In the genomic region with DNA sequence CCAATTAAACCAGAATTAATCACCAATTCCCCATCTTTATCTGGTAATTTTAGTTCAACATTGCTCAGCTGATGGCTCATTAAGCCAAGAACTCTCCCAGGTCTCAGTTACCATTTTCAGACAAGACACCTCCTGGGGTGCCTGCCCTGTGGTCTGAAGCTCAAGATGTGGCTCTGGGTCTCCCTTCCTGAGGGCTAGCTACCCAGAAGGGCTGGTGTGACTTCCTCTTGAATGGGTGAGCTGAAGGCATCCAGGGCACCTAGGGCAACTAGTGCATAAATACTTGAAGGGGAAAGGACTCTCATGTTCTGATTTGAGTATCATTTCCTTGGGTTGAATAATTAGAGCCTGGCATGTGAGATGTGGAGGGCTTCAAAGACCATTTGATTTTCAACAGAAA, we compare ENCODE assay signal across 26 cellular contexts. TPM values are rescaled to one million over a fixed set of nuclear protein-coding genes. Genes with fewer than 3 reads are reported as not detected.
DNase-seq lines count a peak whose midpoint lies in the region; ATAC-seq, FAIRE-seq and TF ChIP-seq lines count a peak whose summit lies in the region.
"Had no signal": no experiment of that assay in that cellular context is flagged by ENCODE, and none has a peak within 500 bp of the region (broad histone marks: within the 10 kb centered on the region; RNA-seq: fewer than 3 reads in every experiment).

No MANE protein-coding gene starts in this region.

- BruUV-seq in Calu3 (replicated peaks; lab: Mats Ljungman, UMichigan): no TSS peak

- no peak for TF ChIP-seq POLR2A in suprapubic skin (IDR thresholded peaks at IDR 0.05)

- H4K20me1 ChIP-seq in astrocyte (ENCODE audit: insufficient read depth, low read length): no peaks in the 10 kb centered on the region
- H4K20me1 ChIP-seq: BLaER1 had no signal

- H3K4me3 ChIP-seq in astrocyte (ENCODE audit: insufficient read depth, low read depth, low read length): no peak overlapping the region
- no peak overlapping the region for H3K4me3 ChIP-seq in suprapubic skin
- H3K4me3 ChIP-seq: BLaER1, neural progenitor cell, upper lobe of right lung had no signal

- intact Hi-C loops in Calu3 (cut with micrococcal nuclease; ENCODE audit: unreplicated experiment) (loop anchor here (10.0 kb wide), 1 partner anchor 271 kb away; the partner anchor contains the start of gene WWTR1), natural killer cell (cut with micrococcal nuclease) (no loop called here)

- H3K9me3 ChIP-seq in astrocyte (ENCODE audit: insufficient read depth, low read depth, low read length): no peaks in the 10 kb centered on the region
- no peaks in the 10 kb centered on the region for H3K9me3 ChIP-seq in suprapubic skin
- H3K9me3 ChIP-seq: upper lobe of right lung had no signal

- TF ChIP-seq CTCF in Calu3 (IDR thresholded peaks at IDR 0.05; ENCODE audit: unreplicated experiment) (no peak), astrocyte (IDR thresholded peaks at IDR 0.05; ENCODE audit: insufficient read depth, low read depth, low read length) (no peak), natural killer cell (IDR thresholded peaks at IDR 0.05) (no peak), suprapubic skin (IDR thresholded peaks at IDR 0.05) (no peak)

- H3K27me3 Mint-ChIP-seq in Calu3 (ENCODE audit: unreplicated experiment) (no peaks in the 10 kb centered on the region), astrocyte (ENCODE audit: low read depth, unreplicated experiment) (no peaks in the 10 kb centered on the region), natural killer cell (ENCODE audit: low read depth in 2 of 2) (no peaks in the 10 kb centered on the region)

- H3K27me3 ChIP-seq in astrocyte (ENCODE audit: insufficient read depth, low read length): no peaks in the 10 kb centered on the region
- H3K27me3 ChIP-seq in suprapubic skin: no peaks in the 10 kb centered on the region
- H3K27me3 ChIP-seq: BLaER1, neural progenitor cell, upper lobe of right lung had no signal

- no peaks in the 10 kb centered on the region for H3K79me2 ChIP-seq in astrocyte (ENCODE audit: insufficient read depth, low read length)

- no peak for FAIRE-seq in astrocyte (lab: Jason Lieb, UNC)
- FAIRE-seq: endometrium, RCC 7860 had no signal

- H3K27ac Mint-ChIP-seq in Calu3 (ENCODE audit: unreplicated experiment) (peak overlapping the region; percentile 97), astrocyte (ENCODE audit: unreplicated experiment) (peak overlapping the region; percentile 60), natural killer cell (peak overlapping the region; percentile 12 to 20)
- H3K27ac Mint-ChIP-seq: activated CD8-positive, alpha-beta T cell treated with anti-CD3 and anti-CD28 coated beads for 36 hours; activated naive CD4-positive, alpha-beta T cell treated with anti-CD3 and anti-CD28 coated beads, Interleukin-2, amount 10 ng/mL, durations not matched to agents 7 days and 5 days; activated T-helper 1 cell treated with anti-CD3 and anti-CD28 coated beads, Interleukin-12 subunit alpha, Interleukin-12 subunit beta, Interleukin-2, Interleukin-4 antibody, amounts not matched to agents 30 ng/mL and 10 ng/mL and 1 ng/mL, durations not matched to agents 14 hours and 24 hours and 36 hours; neural progenitor cell; stimulated activated effector memory CD8-positive, alpha-beta T cell treated with anti-CD3 and anti-CD28 coated beads, Interleukin-12 subunit alpha, Interleukin-12 subunit beta, amount 100 ng/mL, for 72 hours; T-helper 2 cell treated with Interferon-gamma antibody and Interleukin-4, amounts not matched to agents 5 μg/mL and 100 μg/mL, for 36 hours had no signal

- CTCF ChIA-PET in Calu3 (lab: Charles Lee): interaction anchor here (0.8 to 1.5 kb wide), 6 partner anchors 14 to 264 kb away, joined by 3 to 6 read pairs (median 3); no protein-coding TSS in a partner anchor

- H3K4me2 ChIP-seq in astrocyte (ENCODE audit: low read length): no peak overlapping the region
- H3K4me2 ChIP-seq: BLaER1, neural progenitor cell had no signal

- TF ChIP-seq EP300 in suprapubic skin (IDR thresholded peaks at IDR 0.05): no peak

- DNase-seq in Calu3 (no peak), astrocyte (ENCODE audit: low read depth) (no peak), natural killer cell (no peak), suprapubic skin (ENCODE audit: low spot score in 2 of 2) (no peak), AG20443 (ENCODE audit: low spot score) (no peak)
- DNase-seq in activated effector memory CD4-positive, alpha-beta T cell treated with anti-CD3 and anti-CD28 coated beads, Interleukin-2, amount 50 U/mL, for 16 hours: no peak
- DNase-seq: activated CD8-positive, alpha-beta memory T cell treated with anti-CD3 and anti-CD28 coated beads, Interleukin-2, amount 50 U/mL, for 48 hours; activated CD8-positive, alpha-beta T cell treated with anti-CD3 and anti-CD28 coated beads for 36 hours; activated naive CD4-positive, alpha-beta T cell treated with anti-CD3 and anti-CD28 coated beads, Interleukin-2, amount 10 ng/mL, durations not matched to agents 7 days and 5 days; amniotic stem cell; DMS79; left colon; NCI-H446; NCI-H748 treated with DMSO at 0.1 percent for 48 hours; SHP77 treated with DMSO at 0.1 percent for 48 hours; upper lobe of right lung had no signal

- H3K4me1 ChIP-seq in astrocyte (ENCODE audit: insufficient read depth, low read length): peaks cover 57% of the 10 kb centered on the region
- H3K4me1 ChIP-seq in suprapubic skin: peaks cover 62% of the 10 kb centered on the region
- H3K4me1 ChIP-seq: BLaER1, neural progenitor cell had no signal

- H3K36me3 ChIP-seq in astrocyte (ENCODE audit: insufficient read depth, low read length) (no peaks in the 10 kb centered on the region), suprapubic skin (no peaks in the 10 kb centered on the region)
- H3K36me3 ChIP-seq: BLaER1, neural progenitor cell, upper lobe of right lung had no signal

- H3K36me3 Mint-ChIP-seq in Calu3 (ENCODE audit: insufficient read depth, unreplicated experiment) (peaks cover 63% of the 10 kb centered on the region), astrocyte (ENCODE audit: low read depth, unreplicated experiment) (no peaks in the 10 kb centered on the region), natural killer cell (no peaks in the 10 kb centered on the region)
- H3K36me3 Mint-ChIP-seq: activated naive CD4-positive, alpha-beta T cell treated with anti-CD3 and anti-CD28 coated beads, Interleukin-2, amount 10 ng/mL, durations not matched to agents 7 days and 5 days; stimulated activated effector memory CD8-positive, alpha-beta T cell treated with anti-CD3 and anti-CD28 coated beads, Interleukin-12 subunit alpha, Interleukin-12 subunit beta, amount 100 ng/mL, for 72 hours had no signal

- H3K9me3 Mint-ChIP-seq in Calu3 (ENCODE audit: low read depth, unreplicated experiment) (no peaks in the 10 kb centered on the region), astrocyte (ENCODE audit: unreplicated experiment) (no peaks in the 10 kb centered on the region), natural killer cell (no peaks in the 10 kb centered on the region)
- H3K9me3 Mint-ChIP-seq: activated CD8-positive, alpha-beta T cell treated with anti-CD3 and anti-CD28 coated beads for 36 hours; activated naive CD4-positive, alpha-beta T cell treated with anti-CD3 and anti-CD28 coated beads, Interleukin-2, amount 10 ng/mL, durations not matched to agents 7 days and 5 days; activated T-helper 1 cell treated with anti-CD3 and anti-CD28 coated beads, Interleukin-12 subunit alpha, Interleukin-12 subunit beta, Interleukin-2, Interleukin-4 antibody, amounts not matched to agents 30 ng/mL and 10 ng/mL and 1 ng/mL, durations not matched to agents 14 hours and 24 hours and 36 hours; stimulated activated effector memory CD8-positive, alpha-beta T cell treated with anti-CD3 and anti-CD28 coated beads, Interleukin-12 subunit alpha, Interleukin-12 subunit beta, amount 100 ng/mL, for 72 hours; T-helper 2 cell treated with Interferon-gamma antibody and Interleukin-4, amounts not matched to agents 5 μg/mL and 100 μg/mL, for 36 hours had no signal

- H3K4me1 Mint-ChIP-seq in Calu3 (ENCODE audit: low read depth, unreplicated experiment) (peaks cover 88% of the 10 kb centered on the region), astrocyte (ENCODE audit: low read depth, unreplicated experiment) (peaks cover 54% of the 10 kb centered on the region), natural killer cell (peaks cover 14% of the 10 kb centered on the region in 2 donors)
- H3K4me1 Mint-ChIP-seq: activated naive CD4-positive, alpha-beta T cell treated with anti-CD3 and anti-CD28 coated beads, Interleukin-2, amount 10 ng/mL, durations not matched to agents 7 days and 5 days; stimulated activated effector memory CD8-positive, alpha-beta T cell treated with anti-CD3 and anti-CD28 coated beads, Interleukin-12 subunit alpha, Interleukin-12 subunit beta, amount 100 ng/mL, for 72 hours had no signal

- H2AFZ ChIP-seq in astrocyte (ENCODE audit: low read depth, low read length): no peak overlapping the region
- H2AFZ ChIP-seq: neural progenitor cell had no signal

- H3K27ac ChIP-seq in astrocyte (ENCODE audit: low read depth, low read length) (peak overlapping the region; percentile 99), suprapubic skin (peak overlapping the region; percentile 92)
- H3K27ac ChIP-seq: BLaER1, neural progenitor cell, upper lobe of right lung had no signal

- ATAC-seq in natural killer cell (peak in 2 of 3 donors; percentile 57 to 77), HG03442 (IDR thresholded peaks at IDR 0.05; ENCODE audit: unreplicated experiment) (no peak)
- ATAC-seq: activated CD8-positive, alpha-beta T cell treated with anti-CD3 and anti-CD28 coated beads for 36 hours; HCT116; left colon; sciatic nerve; stimulated activated effector memory CD8-positive, alpha-beta T cell treated with anti-CD3 and anti-CD28 coated beads, Interleukin-12 subunit alpha, Interleukin-12 subunit beta, amount 100 ng/mL, for 72 hours; upper lobe of right lung had no signal

- H3K4me3 Mint-ChIP-seq in Calu3 (ENCODE audit: low read depth, unreplicated experiment) (no peak overlapping the region), astrocyte (ENCODE audit: unreplicated experiment) (no peak overlapping the region), natural killer cell (peak overlapping the region; percentile 14)
- H3K4me3 Mint-ChIP-seq: activated CD8-positive, alpha-beta T cell treated with anti-CD3 and anti-CD28 coated beads for 36 hours; activated naive CD4-positive, alpha-beta T cell treated with anti-CD3 and anti-CD28 coated beads, Interleukin-2, amount 10 ng/mL, durations not matched to agents 7 days and 5 days; activated T-helper 1 cell treated with anti-CD3 and anti-CD28 coated beads, Interleukin-12 subunit alpha, Interleukin-12 subunit beta, Interleukin-2, Interleukin-4 antibody, amounts not matched to agents 30 ng/mL and 10 ng/mL and 1 ng/mL, durations not matched to agents 14 hours and 24 hours and 36 hours; neural progenitor cell; stimulated activated effector memory CD8-positive, alpha-beta T cell treated with anti-CD3 and anti-CD28 coated beads, Interleukin-12 subunit alpha, Interleukin-12 subunit beta, amount 100 ng/mL, for 72 hours; T-helper 2 cell treated with Interferon-gamma antibody and Interleukin-4, amounts not matched to agents 5 μg/mL and 100 μg/mL, for 36 hours had no signal

- H3K9ac ChIP-seq in astrocyte (ENCODE audit: low read length): peak overlapping the region; percentile 90
- H3K9ac ChIP-seq: BLaER1, neural progenitor cell had no signal

RNA-seq across cellular contexts. Expression of gene TM4SF1, which starts 6.7 kb away (rescaled TPM):
- total RNA-seq in Calu3 (2022) (919 and 981 TPM in 2 replicates), astrocyte (28.9 and 31.3 TPM in 2 replicates), natural killer cell (not detected), suprapubic skin (10 to 100 TPM; 80.4 to 96.4 (median 83.6) TPM)
- total RNA-seq: activated CD8-positive, alpha-beta T cell treated with anti-CD3 and anti-CD28 coated beads for 36 hours had no signal

RNA-seq across cellular contexts. Expression of gene TM4SF18, which starts 50.7 kb away (rescaled TPM):
- total RNA-seq in Calu3 (2022) (0.21 TPM in 1 of 2 replicates, not detected in the other), astrocyte (4.0 and 5.6 TPM in 2 replicates), natural killer cell (not detected), suprapubic skin (1 to 10 TPM; 1.8 to 7.9 (median 3.4) TPM)
- total RNA-seq: activated CD8-positive, alpha-beta T cell treated with anti-CD3 and anti-CD28 coated beads for 36 hours; activated T-helper 1 cell treated with anti-CD3 and anti-CD28 coated beads, Interleukin-12 subunit alpha, Interleukin-12 subunit beta, Interleukin-2, Interleukin-4 antibody, amounts not matched to agents 30 ng/mL and 10 ng/mL and 1 ng/mL, durations not matched to agents 14 hours and 24 hours and 36 hours had no signal

Comparison
In these comparisons a context has a peak if more than half of its experiments do, and no peak if none do; other contexts are left out.
1. H3K27ac Mint-ChIP-seq: peak in every context shown above with its lines; median percentile 97 in Calu3; 60 in astrocyte; 16 in natural killer cell.
2. RNA of gene TM4SF1, which starts 6.7 kb away (total RNA-seq): 919 to 981 TPM in Calu3, 80.4 to 96.4 TPM in suprapubic skin and 28.9 to 31.3 TPM in astrocyte; not detected in natural killer cell; every median in the first group is over 10 times any median in the second.